ENCODE assay signal across 19 cellular contexts in genomic region chrX:103414561-103414960, GRCh38.
"Had no signal": no experiment of that assay in that cellular context is flagged by ENCODE, and none has a peak within 500 bp of the region (broad histone marks: within the 10 kb centered on the region; RNA-seq: fewer than 3 reads in every experiment).

No MANE protein-coding gene starts in this region.

- DNase-seq: effector CD4-positive, alpha-beta T cell; endodermal cell; erythroblast; foreskin keratinocyte; kidney; left cardiac atrium; left ventricle myocardium inferior; lower lobe of right lung; natural killer cell; psoas muscle; retina; right lobe of liver; stimulated activated CD4-positive, alpha-beta T cell treated with anti-CD3 and anti-CD28 coated beads, Interleukin-4, amount 100 ng/mL, for 1 hour; stimulated activated CD8-positive, alpha-beta memory T cell treated with anti-CD3 and anti-CD28 coated beads, Interleukin-4, amount 100 ng/mL, for 48 hours; stimulated activated naive CD8-positive, alpha-beta T cell treated with anti-CD3 and anti-CD28 coated beads, Interleukin-15, Interleukin-2, amounts not matched to agents 100 U/mL and 50 U/mL, for 24 hours; tibial artery; upper lobe of right lung had no signal

- H3K9me3 ChIP-seq: left ventricle myocardium inferior, lower lobe of right lung, right lobe of liver, suprapubic skin, tibial artery, upper lobe of right lung had no signal

- H3K27me3 ChIP-seq: foreskin keratinocyte, hepatocyte, right lobe of liver, suprapubic skin, tibial artery, upper lobe of right lung had no signal

- H3K36me3 ChIP-seq: left ventricle myocardium inferior, lower lobe of right lung, right lobe of liver, suprapubic skin, tibial artery, upper lobe of right lung had no signal

- H2AFZ ChIP-seq: hepatocyte had no signal

- ATAC-seq: foreskin keratinocyte, left cardiac atrium, lower lobe of right lung, natural killer cell, psoas muscle, upper lobe of right lung had no signal

- H3K27ac ChIP-seq: foreskin keratinocyte, hepatocyte, left ventricle myocardium inferior, lower lobe of right lung, psoas muscle, right lobe of liver, suprapubic skin, tibial artery, upper lobe of right lung had no signal

- H3K4me3 ChIP-seq: hepatocyte, left ventricle myocardium inferior, lower lobe of right lung, psoas muscle, right lobe of liver, suprapubic skin, tibial artery, upper lobe of right lung had no signal

- H3K4me2 ChIP-seq: hepatocyte had no signal

- H3K4me1 ChIP-seq: foreskin keratinocyte, left ventricle myocardium inferior, lower lobe of right lung, psoas muscle, right lobe of liver, suprapubic skin, tibial artery, upper lobe of right lung had no signal
